Comparison of ENCODE assay signal across 8 cellular contexts in genomic region chr17:4711671-4712111, GRCh38.
DNase-seq lines count a peak whose midpoint lies in the region; ATAC-seq and TF ChIP-seq lines count a peak whose summit lies in the region.

No MANE protein-coding gene starts in this region.

- H3K79me2 ChIP-seq in DOHH2 (ENCODE audit: control insufficient read depth, low read length): peaks cover 21% of the 10 kb centered on the region

- peak overlapping the region; percentile 99 for H3K4me2 ChIP-seq in DOHH2 (ENCODE audit: low read length)

- no peak for ATAC-seq in HG03565 (IDR thresholded peaks at IDR 0.05; ENCODE audit: unreplicated experiment)

- no peaks in the 10 kb centered on the region; the same call in 1 of the 2 replicates for H4K20me1 ChIP-seq in DOHH2 (ENCODE audit: control insufficient read depth, insufficient read depth, low read depth, low read length)

- H3F3A ChIP-seq in DOHH2 (ENCODE audit: control insufficient read depth, insufficient read depth): peaks cover 9% of the 10 kb centered on the region; the same call in 1 of the 2 replicates

- no peaks in the 10 kb centered on the region for H3K9me2 ChIP-seq in DOHH2 (replicated peaks; ENCODE audit: control insufficient read depth, low read length)

- H3K9ac ChIP-seq in NT2/D1 (ENCODE audit: insufficient read length, low read depth): peak overlapping the region; percentile 83

- H3K4me1 ChIP-seq in DOHH2 (ENCODE audit: control insufficient read depth, low read length) (peaks cover 28% of the 10 kb centered on the region), NT2/D1 (ENCODE audit: insufficient read depth, insufficient read length) (peaks cover 9% of the 10 kb centered on the region), neutrophil (ENCODE audit: control insufficient read depth in 1 of 2, insufficient read depth in 1 of 2, low read depth in 1 of 2, low read length in 1 of 2) (peaks cover 62 to 68% of the 10 kb centered on the region in 2 experiments)
- H3K4me1 ChIP-seq in effector memory CD4-positive, alpha-beta T cell (ENCODE audit: control insufficient read depth, insufficient read depth, low read length, poor library complexity, severe bottlenecking): peaks cover 53% of the 10 kb centered on the region

- H3K9me3 ChIP-seq in DOHH2 (ENCODE audit: control insufficient read depth, insufficient read depth, low read length) (peaks cover 3% of the 10 kb centered on the region; the same call in 1 of the 2 replicates), NT2/D1 (ENCODE audit: insufficient read depth, low read length) (peaks cover 9% of the 10 kb centered on the region; the same call in 1 of the 2 replicates), neutrophil (no peaks in the 10 kb centered on the region)
- H3K9me3 ChIP-seq in effector memory CD4-positive, alpha-beta T cell (ENCODE audit: control insufficient read depth, low read length): no peaks in the 10 kb centered on the region

- peak overlapping the region; percentile 62 for H3K27ac ChIP-seq in DOHH2 (ENCODE audit: low read depth, low read length)
- peak overlapping the region; percentile 86 for H3K27ac ChIP-seq in effector memory CD4-positive, alpha-beta T cell (ENCODE audit: insufficient read depth, low read length, poor library complexity, severe bottlenecking)
- H3K27ac ChIP-seq in neutrophil: peak overlapping the region; percentile 100

- H3K36me3 ChIP-seq in DOHH2 (ENCODE audit: control insufficient read depth, low read length): peaks cover 7% of the 10 kb centered on the region
- no peaks in the 10 kb centered on the region for H3K36me3 ChIP-seq in NT2/D1 (ENCODE audit: insufficient read depth, insufficient read length, low read length)
- H3K36me3 ChIP-seq in effector memory CD4-positive, alpha-beta T cell (ENCODE audit: control insufficient read depth, insufficient read depth, low read length): peaks cover 6% of the 10 kb centered on the region
- peaks cover 35% of the 10 kb centered on the region for H3K36me3 ChIP-seq in neutrophil

- DNase-seq in NT2/D1 (ENCODE audit: low read depth, low spot score) (no peak), NK-92 (lab: John Stamatoyannopoulos, UW; ENCODE audit: unreplicated experiment) (no peak), NCI-H2107 treated with DMSO at 0.1 percent for 48 hours (lab: John Stamatoyannopoulos, UW; ENCODE audit: unreplicated experiment) (no peak)
- DNase-seq in effector memory CD4-positive, alpha-beta T cell: no peak
- DNase-seq in central memory CD4-positive, alpha-beta T cell: no peak

- H3K27me3 ChIP-seq in DOHH2 (ENCODE audit: control insufficient read depth, low read length) (no peaks in the 10 kb centered on the region), NT2/D1 (ENCODE audit: insufficient read depth, insufficient read length) (peaks cover 8% of the 10 kb centered on the region), neutrophil (no peaks in the 10 kb centered on the region)
- H3K27me3 ChIP-seq in effector memory CD4-positive, alpha-beta T cell (replicated peaks; ENCODE audit: control insufficient read depth, insufficient read depth, low read length, poor library complexity, severe bottlenecking): no peaks in the 10 kb centered on the region

- TF ChIP-seq CTCF in DOHH2 (IDR thresholded peaks at IDR 0.05; ENCODE audit: low read depth, low read length, poor library complexity, severe bottlenecking) (no peak), neutrophil (IDR thresholded peaks at IDR 0.05) (no peak)

- peak overlapping the region; percentile 92 for H3K4me3 ChIP-seq in DOHH2 (ENCODE audit: low read length)
- peak overlapping the region; percentile 60 for H3K4me3 ChIP-seq in NT2/D1 (ENCODE audit: insufficient read length, low read depth)
- H3K4me3 ChIP-seq in effector memory CD4-positive, alpha-beta T cell (ENCODE audit: insufficient read depth, low read depth, low read length, poor library complexity, severe bottlenecking): peak overlapping the region; percentile 75
- H3K4me3 ChIP-seq in neutrophil (ENCODE audit: low read depth in 1 of 2, low read length in 1 of 2): peak overlapping the region; percentile 86 to 91
